ENCODE assay signal across 7 cellular contexts in genomic region chr3:149494022-149494758, GRCh38. TPM values are rescaled to one million over a fixed set of nuclear protein-coding genes. Genes with fewer than 3 reads are reported as not detected.
DNase-seq lines count a peak whose midpoint lies in the region; ATAC-seq and TF ChIP-seq lines count a peak whose summit lies in the region.

No MANE protein-coding gene starts in this region.

- H3K9me3 ChIP-seq in PC-9 (ENCODE audit: insufficient read depth, low read depth) (no peaks in the 10 kb centered on the region), breast epithelium (no peaks in the 10 kb centered on the region)

- ATAC-seq in HG03442 (IDR thresholded peaks at IDR 0.05; ENCODE audit: unreplicated experiment) (peak; percentile 45), GM21825 (IDR thresholded peaks at IDR 0.05; ENCODE audit: unreplicated experiment) (no peak)
- ATAC-seq in stimulated activated effector memory CD8-positive, alpha-beta T cell treated with anti-CD3 and anti-CD28 coated beads, Interleukin-12 subunit alpha, Interleukin-12 subunit beta, amount 100 ng/mL, for 72 hours: peak; percentile 34

- H3K36me3 Mint-ChIP-seq in stimulated activated effector memory CD8-positive, alpha-beta T cell treated with anti-CD3 and anti-CD28 coated beads, Interleukin-12 subunit alpha, Interleukin-12 subunit beta, amount 100 ng/mL, for 72 hours: no peaks in the 10 kb centered on the region

- H3K4me1 Mint-ChIP-seq in stimulated activated effector memory CD8-positive, alpha-beta T cell treated with anti-CD3 and anti-CD28 coated beads, Interleukin-12 subunit alpha, Interleukin-12 subunit beta, amount 100 ng/mL, for 72 hours: no peaks in the 10 kb centered on the region

- TF ChIP-seq POLR2A in breast epithelium (IDR thresholded peaks at IDR 0.05): no peak

- H3F3A ChIP-seq in PC-9 (ENCODE audit: insufficient read depth, low read depth): no peaks in the 10 kb centered on the region

- CTCF ChIA-PET in PC-9 (lab: Charles Lee): interaction anchor here (0.6 kb wide), 2 partner anchors 67 to 401 kb away, joined by 3 to 5 read pairs; no protein-coding TSS in a partner anchor

- H3K36me3 ChIP-seq in PC-9 (ENCODE audit: low read depth) (no peaks in the 10 kb centered on the region), breast epithelium (no peaks in the 10 kb centered on the region)

- peak; percentile 73 for TF ChIP-seq CTCF in PC-9 (conservative IDR thresholded peaks at IDR 0.05)
- peak; percentile 65 to 81 (median 67) for TF ChIP-seq CTCF in breast epithelium (IDR thresholded peaks at IDR 0.05)

- H3K27me3 ChIP-seq in PC-9 (ENCODE audit: insufficient read depth, low read depth): no peaks in the 10 kb centered on the region
- H3K27me3 ChIP-seq in breast epithelium: no peaks in the 10 kb centered on the region

- BruUV-seq in PC-9 (replicated peaks; lab: Mats Ljungman, UMichigan): no TSS peak

- H3K9me2 ChIP-seq in PC-9 (ENCODE audit: insufficient read depth): no peaks in the 10 kb centered on the region

- no peak overlapping the region for H3K27ac ChIP-seq in PC-9
- no peak overlapping the region for H3K27ac ChIP-seq in breast epithelium

- no peaks in the 10 kb centered on the region for H3K79me2 ChIP-seq in PC-9 (ENCODE audit: low read depth)

- H3K4me2 ChIP-seq in PC-9: no peak overlapping the region

- DNase-seq in ELF-1 (ENCODE audit: low read depth, low spot score): peak; percentile 74
- peak in 1 of 2 experiments; percentile 51 for DNase-seq in PC-9
- peak in 1 of 2 donors; percentile 58 for DNase-seq in breast epithelium (ENCODE audit: low spot score in 2 of 2)
- DNase-seq in kidney glomerular epithelial cell (lab: John Stamatoyannopoulos, UW): peak; percentile 15
- DNase-seq in stimulated activated effector memory CD8-positive, alpha-beta T cell treated with anti-CD3 and anti-CD28 coated beads, Interleukin-12 subunit alpha, Interleukin-12 subunit beta, amount 100 ng/mL, for 72 hours (ENCODE audit: low spot score in 2 of 2): peak in 1 of 2 donors; percentile 61

- H3K4me3 ChIP-seq in PC-9 (no peak overlapping the region), breast epithelium (no peak overlapping the region)

- no peaks in the 10 kb centered on the region for H3K4me1 ChIP-seq in PC-9 (replicated peaks; ENCODE audit: insufficient read depth)
- H3K4me1 ChIP-seq in breast epithelium: no peaks in the 10 kb centered on the region

- H3K4me3 Mint-ChIP-seq in stimulated activated effector memory CD8-positive, alpha-beta T cell treated with anti-CD3 and anti-CD28 coated beads, Interleukin-12 subunit alpha, Interleukin-12 subunit beta, amount 100 ng/mL, for 72 hours: no peak overlapping the region

- intact Hi-C loops in PC-9 (cut with micrococcal nuclease; ENCODE audit: unreplicated experiment): loop anchor here (10.0 kb wide), 1 partner anchor 731 kb away; no protein-coding TSS in a partner anchor
- intact Hi-C loops in breast epithelium (cut with DNase I; ENCODE audit: low total_unique reads): no loop called here

- H3K9me3 Mint-ChIP-seq in stimulated activated effector memory CD8-positive, alpha-beta T cell treated with anti-CD3 and anti-CD28 coated beads, Interleukin-12 subunit alpha, Interleukin-12 subunit beta, amount 100 ng/mL, for 72 hours: no peaks in the 10 kb centered on the region

- POLR2A ChIA-PET in PC-9 (lab: Charles Lee; ENCODE audit: unreplicated experiment): no interaction called here

- no peaks in the 10 kb centered on the region for H4K20me1 ChIP-seq in PC-9 (ENCODE audit: insufficient read depth)

- no peak overlapping the region for H3K27ac Mint-ChIP-seq in stimulated activated effector memory CD8-positive, alpha-beta T cell treated with anti-CD3 and anti-CD28 coated beads, Interleukin-12 subunit alpha, Interleukin-12 subunit beta, amount 100 ng/mL, for 72 hours

- H2AFZ ChIP-seq in PC-9: no peak overlapping the region

RNA-seq across cellular contexts. Expression of gene TM4SF4, which starts 19.7 kb away (rescaled TPM):
- not detected in 2 replicates for total RNA-seq in PC-9 (2021)
- total RNA-seq in breast epithelium: 1 to 10 TPM in 1 of 3 donors, not detected in 2; 1.6 TPM
